ENCODE assay signal across 8 cellular contexts in genomic region chr5:5421961-5422818, GRCh38. TPM values are rescaled to one million over a fixed set of nuclear protein-coding genes. Genes with fewer than 3 reads are reported as not detected.
DNase-seq lines count a peak whose midpoint lies in the region; ATAC-seq and TF ChIP-seq lines count a peak whose summit lies in the region.

ICE1 (plus strand) TSS chr5:5422677; CDS start chr5:5422916, 239 bp downstream.

- no peaks in the 10 kb centered on the region for H3K27me3 Mint-ChIP-seq in activated naive CD4-positive, alpha-beta T cell treated with anti-CD3 and anti-CD28 coated beads, Interleukin-2, amount 50 U/mL, for 24 hours

- peak within 1 kb of the TSS; percentile 98 for H3K27ac ChIP-seq in temporal lobe (ENCODE audit: low read depth, low read length)

- H3K4me1 Mint-ChIP-seq in activated naive CD4-positive, alpha-beta T cell treated with anti-CD3 and anti-CD28 coated beads, Interleukin-2, amount 50 U/mL, for 24 hours: peaks cover 13% of the 10 kb centered on the region

- DNase-seq in GM06990 (ENCODE audit: extremely low read depth, insufficient read length) (peak; percentile 93), NCI-H1092 (lab: John Stamatoyannopoulos, UW) (peak; percentile 96), globus pallidus (ENCODE audit: low spot score) (peak; percentile 97), occipital lobe (lab: John Stamatoyannopoulos, UW) (peak; percentile 97)

- H3K36me3 Mint-ChIP-seq in activated naive CD4-positive, alpha-beta T cell treated with anti-CD3 and anti-CD28 coated beads, Interleukin-2, amount 50 U/mL, for 24 hours: peaks cover 2% of the 10 kb centered on the region

- no peaks in the 10 kb centered on the region for H3K36me3 ChIP-seq in GM06990 (ENCODE audit: control insufficient read depth, insufficient read depth, low read length)

- peak within 1 kb of the TSS; percentile 75 for H3K4me3 ChIP-seq in GM06990 (replicated peaks; ENCODE audit: low read depth, low read length)

- H3K4me3 Mint-ChIP-seq in activated naive CD4-positive, alpha-beta T cell treated with anti-CD3 and anti-CD28 coated beads, Interleukin-2, amount 50 U/mL, for 24 hours: peak within 1 kb of the TSS; percentile 97

- H3K27ac Mint-ChIP-seq in activated naive CD4-positive, alpha-beta T cell treated with anti-CD3 and anti-CD28 coated beads, Interleukin-2, amount 50 U/mL, for 24 hours: peak within 1 kb of the TSS; percentile 99

- no peak for TF ChIP-seq CTCF in GM06990 (IDR thresholded peaks at IDR 0.05; ENCODE audit: insufficient read depth, low read length, poor library complexity, severe bottlenecking)

- ATAC-seq in HG02588 (IDR thresholded peaks at IDR 0.05; ENCODE audit: unreplicated experiment): peak; percentile 84
- peak; percentile 99 for ATAC-seq in SK-N-SH treated with all-trans-retinoic acid at 6 μM for 48 hours

- no peaks in the 10 kb centered on the region for H3K27me3 ChIP-seq in GM06990 (replicated peaks; ENCODE audit: control insufficient read depth, insufficient read depth, low read length)

- no peaks in the 10 kb centered on the region for H3K9me3 Mint-ChIP-seq in activated naive CD4-positive, alpha-beta T cell treated with anti-CD3 and anti-CD28 coated beads, Interleukin-2, amount 50 U/mL, for 24 hours

TF ChIP-seq in SK-N-SH treated with all-trans-retinoic acid at 6 μM for 48 hours, 23 proteins besides CTCF, POLR2A, EP300 and RAD21:
- no peak for TF ChIP-seq BACH2 (CRISPR knock-in tag; IDR thresholded peaks at IDR 0.05; ENCODE audit: borderline replicate concordance)
- TF ChIP-seq ZNF70 (CRISPR knock-in tag; IDR thresholded peaks at IDR 0.05): peak; percentile 40; the same call in 1 of the 2 replicates
- TF ChIP-seq ISL1 (CRISPR knock-in tag; IDR thresholded peaks at IDR 0.05): no peak
- no peak for TF ChIP-seq CSDC2 (CRISPR knock-in tag; IDR thresholded peaks at IDR 0.05)
- TF ChIP-seq ZFP30 (CRISPR knock-in tag; IDR thresholded peaks at IDR 0.05): no peak
- no peak for TF ChIP-seq TOX (CRISPR knock-in tag; IDR thresholded peaks at IDR 0.05; ENCODE audit: borderline replicate concordance)
- no peak for TF ChIP-seq RARB (CRISPR knock-in tag; IDR thresholded peaks at IDR 0.05)
TF ChIP-seq in SK-N-SH treated with all-trans-retinoic acid at 6 μM for 48 hours: peak in this region for 1.

RNA-seq across cellular contexts. Expression of gene ICE1, which starts in this region (rescaled TPM):
- total RNA-seq in occipital lobe: 57.6 TPM
- 39.3 TPM for total RNA-seq in temporal lobe

Comparison
In these comparisons a context has a peak if more than half of its experiments do, and no peak if none do; other contexts are left out.
1. Peak in every context shown above with its lines: DNase-seq, ATAC-seq, H3K4me3 ChIP-seq and H3K27ac ChIP-seq.